Comparison of ENCODE assay signal across 1 cellular context in genomic region chr1:75614455-75615379, GRCh38.
TF ChIP-seq lines count a peak whose summit lies in the region.

No MANE protein-coding gene starts in this region.

TF ChIP-seq in IMR-90, 13 proteins besides CTCF, POLR2A, EP300 and RAD21:
- TF ChIP-seq FOS (IDR thresholded peaks at IDR 0.05; ENCODE audit: low read depth, low read length) (no peak), CEBPB (IDR thresholded peaks at IDR 0.05; ENCODE audit: low read depth, low read length) (no peak)
